Comparison of ENCODE assay signal across 12 cellular contexts in the genomic region with DNA sequence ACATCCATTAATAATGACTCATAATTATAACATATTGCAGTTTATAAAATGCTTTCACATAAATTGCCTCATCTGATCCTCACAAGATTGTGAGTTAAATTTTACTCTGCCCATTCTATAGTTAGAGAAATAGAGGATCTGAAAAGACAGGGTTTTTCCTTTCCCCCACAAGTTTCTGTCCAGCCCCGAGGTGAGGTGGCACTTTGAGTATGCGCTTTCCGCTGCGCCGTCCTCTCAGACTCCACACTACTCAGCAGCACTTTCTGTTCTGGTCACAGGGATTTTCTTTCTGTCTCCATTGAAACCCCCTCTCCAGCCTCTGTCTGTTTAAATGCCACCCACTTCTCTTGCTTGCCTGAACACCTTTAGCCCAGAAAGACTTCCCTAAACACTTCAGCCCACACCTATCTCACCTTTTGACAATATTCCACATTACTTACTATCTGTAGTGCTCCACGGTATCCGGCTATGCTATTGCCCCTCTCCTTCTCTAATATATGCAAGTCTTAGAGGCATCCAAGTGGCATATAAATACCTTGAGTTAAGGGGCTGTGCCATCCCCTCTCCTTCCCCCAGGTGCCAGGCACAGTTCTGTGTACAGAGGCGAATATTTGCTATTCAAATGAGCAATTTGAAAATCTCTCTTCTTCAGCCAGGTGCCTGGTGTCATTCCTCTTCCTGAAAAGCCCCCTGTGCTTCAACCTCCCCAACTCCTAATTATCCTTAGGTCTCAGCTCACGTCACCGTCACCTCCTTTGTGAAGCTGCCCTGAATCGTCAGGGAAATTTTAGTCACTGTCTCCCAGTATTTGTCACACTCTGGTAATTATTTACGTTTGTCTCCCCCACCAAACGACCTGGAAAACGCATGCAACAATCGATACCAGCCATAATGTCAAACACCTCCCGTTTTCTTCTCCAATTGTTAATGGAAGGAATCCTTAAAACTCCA.
DNase-seq lines count a peak whose midpoint lies in the region; ATAC-seq and TF ChIP-seq lines count a peak whose summit lies in the region.
"Had no signal": no experiment of that assay in that cellular context is flagged by ENCODE, and none has a peak within 500 bp of the region (broad histone marks: within the 10 kb centered on the region; RNA-seq: fewer than 3 reads in every experiment).

No MANE protein-coding gene starts in this region.

- no peaks in the 10 kb centered on the region for H3K4me1 Mint-ChIP-seq in Calu3 (ENCODE audit: low read depth, unreplicated experiment)

- BruUV-seq in Calu3 (replicated peaks; lab: Mats Ljungman, UMichigan) = no TSS peak

- H3K79me2 ChIP-seq in DOHH2 (ENCODE audit: control insufficient read depth, low read length) = no peaks in the 10 kb centered on the region

- H3K27ac Mint-ChIP-seq in Calu3 (ENCODE audit: unreplicated experiment) = no peak overlapping the region
- H3K27ac Mint-ChIP-seq: CD4-positive, alpha-beta T cell had no signal

- H3K27me3 ChIP-seq in DOHH2 (ENCODE audit: control insufficient read depth, low read length) = no peaks in the 10 kb centered on the region
- H3K27me3 ChIP-seq: pancreas had no signal

- no peaks in the 10 kb centered on the region for H3K36me3 Mint-ChIP-seq in Calu3 (ENCODE audit: insufficient read depth, unreplicated experiment)

- no peak for TF ChIP-seq CTCF in DOHH2 (IDR thresholded peaks at IDR 0.05; ENCODE audit: low read depth, low read length, poor library complexity, severe bottlenecking)
- no peak for TF ChIP-seq CTCF in Calu3 (IDR thresholded peaks at IDR 0.05; ENCODE audit: unreplicated experiment)
- TF ChIP-seq CTCF in RWPE1 (conservative IDR thresholded peaks at IDR 0.05; ENCODE audit: low read depth) = no peak

- H3K9me3 Mint-ChIP-seq in Calu3 (ENCODE audit: low read depth, unreplicated experiment) = no peaks in the 10 kb centered on the region
- H3K9me3 Mint-ChIP-seq: CD4-positive, alpha-beta T cell had no signal

- no peaks in the 10 kb centered on the region for H3K9me2 ChIP-seq in DOHH2 (replicated peaks; ENCODE audit: control insufficient read depth, low read length)

- H3K4me2 ChIP-seq in DOHH2 (ENCODE audit: low read length) = 0 out of 2 replicates have a peak overlapping the region, but pooled peaks have one; percentile 9

- H3K27me3 Mint-ChIP-seq in Calu3 (ENCODE audit: unreplicated experiment) = peaks cover 14% of the 10 kb centered on the region

- ATAC-seq in GM19025 (IDR thresholded peaks at IDR 0.05; ENCODE audit: low read depth, unreplicated experiment) (peak; percentile 97), HG02852 (IDR thresholded peaks at IDR 0.05; ENCODE audit: unreplicated experiment) (peak; percentile 96)
- ATAC-seq: pancreas had no signal

- no peaks in the 10 kb centered on the region for H3K36me3 ChIP-seq in DOHH2 (ENCODE audit: control insufficient read depth, low read length)
- H3K36me3 ChIP-seq: pancreas had no signal

- DNase-seq in NCI-H69 (lab: John Stamatoyannopoulos, UW) (peak; percentile 42), Calu3 (no peak), NCI-H187 (lab: John Stamatoyannopoulos, UW) (no peak), RWPE1 (ENCODE audit: low spot score) (no peak), erythroblast (lab: John Stamatoyannopoulos, UW) (no peak)
- DNase-seq: CD4-positive, alpha-beta T cell; NCI-H524; pancreas; stimulated activated naive CD4-positive, alpha-beta T cell treated with Interleukin-2 at 50 U/mL for 16 hours had no signal

- no peaks in the 10 kb centered on the region for H4K20me1 ChIP-seq in DOHH2 (ENCODE audit: control insufficient read depth, insufficient read depth, low read depth, low read length)

- no peak overlapping the region for H3K4me3 ChIP-seq in DOHH2 (ENCODE audit: low read length)
- H3K4me3 ChIP-seq: pancreas had no signal

- no peaks in the 10 kb centered on the region for H3K9me3 ChIP-seq in DOHH2 (ENCODE audit: control insufficient read depth, insufficient read depth, low read length)
- H3K9me3 ChIP-seq: pancreas had no signal

- intact Hi-C loops in Calu3 (cut with micrococcal nuclease; ENCODE audit: unreplicated experiment) = no loop called here

- peaks cover 5% of the 10 kb centered on the region; the same call in 1 of the 2 replicates for H3K4me1 ChIP-seq in DOHH2 (ENCODE audit: control insufficient read depth, low read length)
- H3K4me1 ChIP-seq: pancreas had no signal

- POLR2A ChIA-PET in RWPE1 (lab: Yijun Ruan, JAX; ENCODE audit: low non-redundant PET) = no interaction called here

- no peaks in the 10 kb centered on the region for H3F3A ChIP-seq in DOHH2 (ENCODE audit: control insufficient read depth, insufficient read depth)

- TF ChIP-seq POLR2A in erythroblast (IDR thresholded peaks at IDR 0.05; ENCODE audit: low read length) = no peak

- CTCF ChIA-PET in Calu3 (lab: Charles Lee) = interaction anchor here (0.5 kb wide), 1 partner anchor 351 kb away, joined by 5 read pairs; no protein-coding TSS in a partner anchor
- CTCF ChIA-PET in RWPE1 (lab: Yijun Ruan, JAX) = no interaction called here

- H3K4me3 Mint-ChIP-seq in Calu3 (ENCODE audit: low read depth, unreplicated experiment) = no peak overlapping the region
- H3K4me3 Mint-ChIP-seq: CD4-positive, alpha-beta T cell had no signal

- H3K27ac ChIP-seq in DOHH2 (ENCODE audit: low read depth, low read length) (no peak overlapping the region), RWPE1 (no peak overlapping the region)
- H3K27ac ChIP-seq: pancreas had no signal
